Comparison of ENCODE assay signal across 1 cellular context in the genomic region with DNA sequence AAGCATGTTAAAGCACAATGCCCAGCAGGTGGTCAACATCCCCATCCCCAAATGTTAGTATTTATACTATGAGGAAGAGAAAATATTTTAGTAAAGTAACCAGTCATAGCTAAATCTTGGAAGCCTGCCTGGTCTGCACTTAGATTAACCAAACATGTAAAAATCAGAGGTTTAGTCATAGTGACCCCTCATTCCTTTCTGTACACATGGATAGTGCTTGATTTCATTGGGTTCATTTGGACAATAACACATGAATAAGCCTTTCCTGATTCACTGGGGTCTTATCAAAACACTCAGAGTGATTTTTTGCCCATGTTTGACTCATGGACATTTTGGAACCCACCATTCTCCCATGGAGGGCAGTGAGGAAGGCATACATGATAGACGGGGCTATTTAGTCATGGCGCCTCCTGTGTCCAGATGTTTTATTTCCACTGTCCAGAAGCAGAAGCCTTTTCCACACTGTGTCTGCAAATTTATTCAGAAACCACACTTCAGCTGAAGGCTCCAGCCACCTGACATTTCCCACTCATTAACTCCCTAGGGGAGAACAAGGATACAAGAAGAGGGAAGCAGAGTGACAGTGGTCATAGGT.
TF ChIP-seq lines count a peak whose summit lies in the region.

No MANE protein-coding gene starts in this region.

TF ChIP-seq in endothelial cell of umbilical vein, 7 proteins besides CTCF, POLR2A, EP300 and RAD21 (continued from another document):
- TF ChIP-seq EZH2 (IDR thresholded peaks at IDR 0.05; ENCODE audit: borderline replicate concordance, low read depth, low read length, severe bottlenecking) = no peak
- TF ChIP-seq, protein P1, sequence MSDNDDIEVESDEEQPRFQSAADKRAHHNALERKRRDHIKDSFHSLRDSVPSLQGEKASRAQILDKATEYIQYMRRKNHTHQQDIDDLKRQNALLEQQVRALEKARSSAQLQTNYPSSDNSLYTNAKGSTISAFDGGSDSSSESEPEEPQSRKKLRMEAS (IDR thresholded peaks at IDR 0.05; ENCODE audit: insufficient read depth, insufficient read length) = no peak
